In genomic region chr7:50069613-50070012, GRCh38 we compare ENCODE assay signal across 8 cellular contexts. TPM values are rescaled to one million over a fixed set of nuclear protein-coding genes. Genes with fewer than 3 reads are reported as not detected.
DNase-seq lines count a peak whose midpoint lies in the region; ATAC-seq and TF ChIP-seq lines count a peak whose summit lies in the region.

No MANE protein-coding gene starts in this region.

- no peaks in the 10 kb centered on the region for H3K27me3 Mint-ChIP-seq in dendritic cell treated with granulocyte-macrophage colony-stimulating factor and Interleukin-4, amounts not matched to agents 40 ng/mL and 50 ng/mL, for 4 days
- peaks cover 2 to 16% (median 13%) of the 10 kb centered on the region in 3 donors for H3K27me3 Mint-ChIP-seq in naive B cell

- H3K4me2 ChIP-seq in PC-9 = peak overlapping the region; percentile 83

- peaks cover 7% of the 10 kb centered on the region; the same call in 1 of the 2 replicates for H3K27me3 ChIP-seq in PC-9 (ENCODE audit: insufficient read depth, low read depth)

- no peaks in the 10 kb centered on the region for H3K79me2 ChIP-seq in PC-9 (ENCODE audit: low read depth)

- H3K9me3 Mint-ChIP-seq in dendritic cell treated with granulocyte-macrophage colony-stimulating factor and Interleukin-4, amounts not matched to agents 40 ng/mL and 50 ng/mL, for 4 days = peaks cover 17% of the 10 kb centered on the region
- H3K9me3 Mint-ChIP-seq in naive B cell = peaks cover 12 to 35% (median 23%) of the 10 kb centered on the region in 7 donors

- no peaks in the 10 kb centered on the region for H3K9me2 ChIP-seq in PC-9 (ENCODE audit: insufficient read depth)

- H3F3A ChIP-seq in PC-9 (ENCODE audit: insufficient read depth, low read depth) = no peaks in the 10 kb centered on the region

- H3K4me1 ChIP-seq in PC-9 (replicated peaks; ENCODE audit: insufficient read depth) = peaks cover 5% of the 10 kb centered on the region; the same call in 1 of the 2 replicates

- peak overlapping the region; percentile 75 for H3K4me3 Mint-ChIP-seq in dendritic cell treated with granulocyte-macrophage colony-stimulating factor and Interleukin-4, amounts not matched to agents 40 ng/mL and 50 ng/mL, for 4 days
- peak overlapping the region; percentile 86 to 96 (median 88) for H3K4me3 Mint-ChIP-seq in naive B cell

- intact Hi-C loops in PC-9 (cut with micrococcal nuclease; ENCODE audit: unreplicated experiment) = no loop called here
- intact Hi-C loops in dendritic cell treated with granulocyte-macrophage colony-stimulating factor and Interleukin-4, amounts not matched to agents 40 ng/mL and 50 ng/mL, for 4 days (cut with micrococcal nuclease) = no loop called here

- no peaks in the 10 kb centered on the region for H3K9me3 ChIP-seq in PC-9 (ENCODE audit: insufficient read depth, low read depth)

- no peak for TF ChIP-seq CTCF in PC-9 (conservative IDR thresholded peaks at IDR 0.05)

- CTCF ChIA-PET in PC-9 (lab: Charles Lee) = no interaction called here
- CTCF ChIA-PET in HEK293T (lab: Yijun Ruan, JAX) = no interaction called here

- H3K36me3 Mint-ChIP-seq in dendritic cell treated with granulocyte-macrophage colony-stimulating factor and Interleukin-4, amounts not matched to agents 40 ng/mL and 50 ng/mL, for 4 days (ENCODE audit: low read depth) = no peaks in the 10 kb centered on the region
- peaks cover 21 to 27% of the 10 kb centered on the region in 2 donors for H3K36me3 Mint-ChIP-seq in naive B cell

- H4K20me1 ChIP-seq in PC-9 (ENCODE audit: insufficient read depth) = no peaks in the 10 kb centered on the region

- DNase-seq in NCI-H2196 (lab: John Stamatoyannopoulos, UW; ENCODE audit: unreplicated experiment) (peak; percentile 8), NCI-H2196 treated with DMSO at 0.1 percent for 48 hours (lab: John Stamatoyannopoulos, UW; ENCODE audit: unreplicated experiment) (no peak), PC-9 (peak in 1 of 2 experiments; percentile 39), naive B cell (peak; percentile 29), HPDE6-E6E7 (ENCODE audit: extremely low spot score) (no peak), HEK293T (ENCODE audit: extremely low spot score) (no peak)

- peaks cover 17% of the 10 kb centered on the region for H3K4me1 Mint-ChIP-seq in dendritic cell treated with granulocyte-macrophage colony-stimulating factor and Interleukin-4, amounts not matched to agents 40 ng/mL and 50 ng/mL, for 4 days (ENCODE audit: low read depth)
- H3K4me1 Mint-ChIP-seq in naive B cell = peaks cover 20 to 27% (median 22%) of the 10 kb centered on the region in 3 donors

- peak overlapping the region; percentile 60 for H3K4me3 ChIP-seq in PC-9

- no peak overlapping the region for H3K27ac ChIP-seq in PC-9

- peak overlapping the region; percentile 70 for H2AFZ ChIP-seq in PC-9

- no peaks in the 10 kb centered on the region for H3K36me3 ChIP-seq in PC-9 (ENCODE audit: low read depth)

- peak overlapping the region; percentile 1 for H3K27ac Mint-ChIP-seq in dendritic cell treated with granulocyte-macrophage colony-stimulating factor and Interleukin-4, amounts not matched to agents 40 ng/mL and 50 ng/mL, for 4 days
- H3K27ac Mint-ChIP-seq in naive B cell = peak overlapping the region; percentile 80 to 97 (median 88)

- ATAC-seq in HG02938 (IDR thresholded peaks at IDR 0.05; ENCODE audit: unreplicated experiment) (peak; percentile 74), naive B cell (ENCODE audit: low read depth in 2 of 2) (peak; percentile 65 to 81)

- POLR2A ChIA-PET in PC-9 (lab: Charles Lee; ENCODE audit: unreplicated experiment) = interaction anchor here (0.7 kb wide), 1 partner anchor 1658 kb away, joined by 4 read pairs; no protein-coding TSS in a partner anchor
- POLR2A ChIA-PET in HEK293T (lab: Yijun Ruan, JAX) = no interaction called here

- no TSS peak for BruUV-seq in PC-9 (replicated peaks; lab: Mats Ljungman, UMichigan)

TF ChIP-seq in HEK293T, 16 proteins besides CTCF, POLR2A, EP300 and RAD21:
- TF ChIP-seq ZNF384 (IDR thresholded peaks at IDR 0.05) (no peak), BHLHE40 (IDR thresholded peaks at IDR 0.05; ENCODE audit: borderline replicate concordance) (no peak), HDGF (IDR thresholded peaks at IDR 0.05; ENCODE audit: borderline replicate concordance) (no peak), ARNT (IDR thresholded peaks at IDR 0.05) (no peak), FOXK2 (IDR thresholded peaks at IDR 0.05) (no peak), NFRKB (IDR thresholded peaks at IDR 0.05) (no peak), SUZ12 (IDR thresholded peaks at IDR 0.05) (no peak), CTBP1 (IDR thresholded peaks at IDR 0.05; ENCODE audit: borderline replicate concordance) (no peak)

RNA-seq across cellular contexts. Expression of gene ZPBP, which starts 23.4 kb away (rescaled TPM):
- not detected in 2 replicates for total RNA-seq in PC-9 (2021)
- polyA plus RNA-seq in naive B cell (ENCODE audit: low read depth in 6 of 6) = not detected

Comparison
In these comparisons a context has a peak if more than half of its experiments do, and no peak if none do; other contexts are left out.
1. DNase-seq: peak in NCI-H2196 (single experiment) and naive B cell (single experiment); none in NCI-H2196 treated with DMSO at 0.1 percent for 48 hours (single experiment), HPDE6-E6E7 (single experiment) and HEK293T (single experiment).